Comparison of ENCODE assay signal across 8 cellular contexts in genomic region chr22:20431520-20432237, GRCh38. TPM values are rescaled to one million over a fixed set of nuclear protein-coding genes. Genes with fewer than 3 reads are reported as not detected.
DNase-seq lines count a peak whose midpoint lies in the region; ATAC-seq and TF ChIP-seq lines count a peak whose summit lies in the region.

No MANE protein-coding gene starts in this region.

- intact Hi-C loops in natural killer cell (cut with micrococcal nuclease), result no loop called here
- intact Hi-C loops in mammary epithelial cell (cut with micrococcal nuclease), result no loop called here
- intact Hi-C loops in aorta (cut with DNase I), result no loop called here
- intact Hi-C loops in cardiac septum (cut with DNase I), result no loop called here

- H3K4me2 ChIP-seq in mammary epithelial cell (ENCODE audit: insufficient read depth, low read depth, low read length), result peak overlapping the region; percentile 84

- CTCF ChIA-PET in mammary epithelial cell (lab: Charles Lee; ENCODE audit: low non-redundant PET), result no interaction called here

- peaks cover 5 to 10% of the 10 kb centered on the region in 2 donors for H3K4me1 Mint-ChIP-seq in natural killer cell treated with Interleukin-12 subunit alpha and Interleukin-12 subunit beta and Interleukin-15 and Interleukin-18, amount 100 ng/mL, for 72 hours (ENCODE audit: low read depth in 2 of 2)
- peaks cover 5 to 44% of the 10 kb centered on the region in 2 donors for H3K4me1 Mint-ChIP-seq in natural killer cell
- peaks cover 21 to 27% (median 23%) of the 10 kb centered on the region in 3 donors for H3K4me1 Mint-ChIP-seq in naive B cell

- H3K27me3 ChIP-seq in mammary epithelial cell (ENCODE audit: insufficient read depth, low read length) (peaks cover 15% of the 10 kb centered on the region), aorta (ENCODE audit: control insufficient read depth in 1 of 2, insufficient read depth in 2 of 2, low read length in 1 of 2) (no peaks in the 10 kb centered on the region)

- TF ChIP-seq CTCF in natural killer cell (IDR thresholded peaks at IDR 0.05) (no peak), mammary epithelial cell (conservative IDR thresholded peaks at IDR 0.05 in 1 of 2, IDR thresholded peaks at IDR 0.05 in 1 of 2; ENCODE audit: extremely low read depth in 1 of 2, insufficient read depth in 1 of 2, low read depth in 1 of 2, low read length in 2 of 2) (no peak)

- H3K27ac ChIP-seq in mammary epithelial cell (ENCODE audit: insufficient read depth, low read depth, low read length) (no peak overlapping the region), aorta (ENCODE audit: low read depth in 1 of 2, low read length in 2 of 2) (no peak overlapping the region)

- no peaks in the 10 kb centered on the region for H3K36me3 Mint-ChIP-seq in natural killer cell treated with Interleukin-12 subunit alpha and Interleukin-12 subunit beta and Interleukin-15 and Interleukin-18, amount 100 ng/mL, for 72 hours
- H3K36me3 Mint-ChIP-seq in natural killer cell (no peaks in the 10 kb centered on the region), naive B cell (peaks cover 0 to 13% of the 10 kb centered on the region in 2 donors)

- no peak overlapping the region for H3K27ac Mint-ChIP-seq in natural killer cell treated with Interleukin-12 subunit alpha and Interleukin-12 subunit beta and Interleukin-15 and Interleukin-18, amount 100 ng/mL, for 72 hours
- H3K27ac Mint-ChIP-seq in natural killer cell, result no peak overlapping the region
- peak overlapping the region in 3 of 6 donors; percentile 73 to 85 (median 83) for H3K27ac Mint-ChIP-seq in naive B cell

- 71% methylated on average over 4 of the region's 49 CpGs for WGBS in mammary epithelial cell (ENCODE audit: low coverage, missing lambda C conversion rate)
- 68 to 69% methylated on average over 42 to 49 of the region's 49 CpGs for WGBS in aorta, 2 donors

- H3K4me1 ChIP-seq in mammary epithelial cell (ENCODE audit: insufficient read depth, low read length), result peaks cover 13% of the 10 kb centered on the region
- no peaks in the 10 kb centered on the region for H3K4me1 ChIP-seq in aorta (ENCODE audit: control insufficient read depth in 1 of 2, insufficient read depth in 2 of 2, low read length in 2 of 2)

- BruUV-seq in mammary epithelial cell (replicated peaks; lab: Mats Ljungman, UMichigan), result no TSS peak

- H3K9ac ChIP-seq in mammary epithelial cell (ENCODE audit: insufficient read depth, low read length), result no peak overlapping the region

- no peak for ATAC-seq in natural killer cell treated with Interleukin-12 subunit alpha and Interleukin-12 subunit beta and Interleukin-15 and Interleukin-18, amount 100 ng/mL, for 72 hours
- ATAC-seq in natural killer cell, result no peak
- ATAC-seq in naive B cell (ENCODE audit: low read depth in 2 of 2), result no peak
- no peak for ATAC-seq in aorta (ENCODE audit: low FRiP score)
- ATAC-seq in GM21825 (IDR thresholded peaks at IDR 0.05; ENCODE audit: unreplicated experiment), result no peak

- in situ Hi-C loops in mammary epithelial cell (cut with MboI; ENCODE audit: low sequenced_read_pairs in 2 of 2), result no loop called here

- dilution Hi-C loops in mammary epithelial cell (cut with HindIII; ENCODE audit: low sequenced_read_pairs), result loop anchor here (5.0 kb wide), 1 partner anchor 36 kb away; no protein-coding TSS in a partner anchor

- DNase-seq in natural killer cell treated with Interleukin-12 subunit alpha and Interleukin-12 subunit beta and Interleukin-15 and Interleukin-18, amount 100 ng/mL, for 72 hours (ENCODE audit: low spot score), result no peak
- DNase-seq in natural killer cell (no peak), mammary epithelial cell (no peak), naive B cell (no peak), aorta (peak; percentile 44 to 72), GDM1 (lab: John Stamatoyannopoulos, UW) (no peak), cardiac septum (ENCODE audit: low spot score) (no peak)

- peaks cover 36 to 38% of the 10 kb centered on the region in 2 donors for H3K27me3 Mint-ChIP-seq in natural killer cell treated with Interleukin-12 subunit alpha and Interleukin-12 subunit beta and Interleukin-15 and Interleukin-18, amount 100 ng/mL, for 72 hours
- peaks cover 36 to 44% of the 10 kb centered on the region in 2 donors for H3K27me3 Mint-ChIP-seq in natural killer cell (ENCODE audit: low read depth in 2 of 2)
- H3K27me3 Mint-ChIP-seq in naive B cell, result peaks cover 54 to 74% (median 72%) of the 10 kb centered on the region in 3 donors

- no peaks in the 10 kb centered on the region for H3K79me2 ChIP-seq in mammary epithelial cell (ENCODE audit: insufficient read depth, low read length)

- H3K9me3 ChIP-seq in mammary epithelial cell (replicated peaks; ENCODE audit: insufficient read depth, low read length), result no peaks in the 10 kb centered on the region
- H3K9me3 ChIP-seq in aorta (ENCODE audit: control insufficient read depth, low read length), result no peaks in the 10 kb centered on the region

- H3K4me3 Mint-ChIP-seq in natural killer cell treated with Interleukin-12 subunit alpha and Interleukin-12 subunit beta and Interleukin-15 and Interleukin-18, amount 100 ng/mL, for 72 hours, result peak overlapping the region; percentile 30
- H3K4me3 Mint-ChIP-seq in natural killer cell (no peak overlapping the region), naive B cell (peak overlapping the region in 6 of 8 donors; percentile 49 to 92 (median 70))

- peak overlapping the region; percentile 69 for H2AFZ ChIP-seq in mammary epithelial cell (ENCODE audit: low read depth, low read length)

- no peaks in the 10 kb centered on the region for H3K9me3 Mint-ChIP-seq in natural killer cell treated with Interleukin-12 subunit alpha and Interleukin-12 subunit beta and Interleukin-15 and Interleukin-18, amount 100 ng/mL, for 72 hours
- H3K9me3 Mint-ChIP-seq in natural killer cell (no peaks in the 10 kb centered on the region), naive B cell (no peaks in the 10 kb centered on the region)

- H3K36me3 ChIP-seq in mammary epithelial cell (ENCODE audit: insufficient read depth, low read length) (no peaks in the 10 kb centered on the region), aorta (ENCODE audit: control insufficient read depth in 1 of 2, insufficient read depth in 2 of 2, low read length in 1 of 2) (peaks cover 0 to 2% of the 10 kb centered on the region in 2 donors)

- peaks cover 4% of the 10 kb centered on the region for H4K20me1 ChIP-seq in mammary epithelial cell (ENCODE audit: insufficient read depth, low read length)

- peak overlapping the region in 1 of 3 experiments; percentile 37 for H3K4me3 ChIP-seq in mammary epithelial cell (replicated peaks in 1 of 3; ENCODE audit: insufficient read depth in 1 of 3, low read depth in 2 of 3, low read length in 3 of 3)
- no peak overlapping the region for H3K4me3 ChIP-seq in aorta (ENCODE audit: low read length in 2 of 2)

RNA-seq across cellular contexts. Expression of gene SCARF2, which starts 5.9 kb away (rescaled TPM):
- under 1 TPM in 1 of 2 donors, not detected in 1; 0.48 TPM for total RNA-seq in natural killer cell treated with Interleukin-12 subunit alpha and Interleukin-12 subunit beta and Interleukin-15 and Interleukin-18, amount 100 ng/mL, for 72 hours
- total RNA-seq in natural killer cell (1 to 10 TPM; 1.8 to 3.5 (median 2.9) TPM), mammary epithelial cell (1 to 10 TPM; 1.1 to 1.5 TPM), aorta (10 to 100 TPM; 34.3 to 35.4 TPM), cardiac septum (5.2 TPM)
- polyA plus RNA-seq in mammary epithelial cell (0.08 TPM), naive B cell (ENCODE audit: low read depth in 6 of 6) (under 1 TPM in 4 of 6 donors, not detected in 2; 0.25 to 0.64 (median 0.36) TPM), aorta (10 to 100 TPM in 1 of 2 donors, 1 to 10 TPM in 1; 8.5 to 21.4 TPM)
- polyA minus RNA-seq in mammary epithelial cell, result not detected

RNA-seq across cellular contexts. Expression of gene ZNF74, which starts 37.7 kb away (rescaled TPM):
- 10 to 100 TPM in 1 of 2 donors, 1 to 10 TPM in 1; 3.7 to 11.9 TPM for total RNA-seq in natural killer cell treated with Interleukin-12 subunit alpha and Interleukin-12 subunit beta and Interleukin-15 and Interleukin-18, amount 100 ng/mL, for 72 hours
- 10 to 100 TPM in 2 of 3 donors, 1 to 10 TPM in 1; 7.7 to 18.2 (median 10.4) TPM for total RNA-seq in natural killer cell
- 10 to 100 TPM in 1 of 2 donors, 1 to 10 TPM in 1; 7.8 to 12.8 TPM for total RNA-seq in mammary epithelial cell
- 5.9 TPM for polyA plus RNA-seq in mammary epithelial cell
- polyA minus RNA-seq in mammary epithelial cell, result 0.26 TPM
- 1 to 10 TPM; 2.4 to 8.5 (median 5.5) TPM for polyA plus RNA-seq in naive B cell (ENCODE audit: low read depth in 6 of 6)
- 10 to 100 TPM in 1 of 2 donors, 1 to 10 TPM in 1; 3.8 to 10.3 TPM for total RNA-seq in aorta
- polyA plus RNA-seq in aorta, result 1 to 10 TPM; 2.9 to 4.6 TPM
- total RNA-seq in cardiac septum, result 4.9 TPM

Comparison
In these comparisons a context has a peak if more than half of its experiments do, and no peak if none do; other contexts are left out.
1. DNase-seq: peak in aorta (2 of 2); none in natural killer cell treated with Interleukin-12 subunit alpha and Interleukin-12 subunit beta and Interleukin-15 and Interleukin-18, amount 100 ng/mL, for 72 hours (single experiment), natural killer cell (single experiment), mammary epithelial cell (single experiment), naive B cell (single experiment), GDM1 (single experiment) and cardiac septum (single experiment).